20 cellular contexts compared by ENCODE assay signal in genomic region chr10:12783326-12783725, GRCh38.
DNase-seq lines count a peak whose midpoint lies in the region; ATAC-seq and TF ChIP-seq lines count a peak whose summit lies in the region.
"Had no signal": no experiment of that assay in that cellular context is flagged by ENCODE, and none has a peak within 500 bp of the region (broad histone marks: within the 10 kb centered on the region; RNA-seq: fewer than 3 reads in every experiment).

No MANE protein-coding gene starts in this region.

- WGBS in esophagus squamous epithelium, 2 donors = 53 to 78% methylated on average over 4 to 9 of the region's 10 CpGs
- 17 to 74% methylated on average over 2 to 9 of the region's 10 CpGs for WGBS in gastroesophageal sphincter (ENCODE audit: low coverage in 1 of 2), 2 donors

- DNase-seq in SJCRH30 = peak; percentile 16 to 50
- no peak for DNase-seq in esophagus squamous epithelium (lab: John Stamatoyannopoulos, UW)
- no peak for DNase-seq in nephron progenitor cell
- no peak for DNase-seq in stimulated activated naive B cell treated with anti-CD40 and anti-IgM and Interleukin-4, amounts not matched to agents 10 μg/mL and 1 μg/mL and 100 μg/mL, for 72 hours
- DNase-seq in activated T-cell treated with anti-CD3 and anti-CD28 coated beads, Interleukin-2, amount 50 U/mL, for 4 hours = no peak
- DNase-seq in hypothalamus (lab: John Stamatoyannopoulos, UW) = no peak
- DNase-seq: Caco-2; CD4-positive, alpha-beta T cell; GDM1; GM23248; HCEC 1CT; Kasumi-1; MM.1S; NCI-H1105; NCI-H2081 treated with DMSO at 0.1 percent for 48 hours; NCI-H510A treated with DMSO at 0.1 percent for 48 hours; NCI-H774 had no signal

- H3K4me1 Mint-ChIP-seq in nephron progenitor cell = peaks cover 74% of the 10 kb centered on the region
- H3K4me1 Mint-ChIP-seq in stimulated activated naive B cell treated with anti-CD40 and anti-IgM and Interleukin-4, amounts not matched to agents 10 μg/mL and 1 μg/mL and 100 μg/mL, for 72 hours = peaks cover 4 to 10% of the 10 kb centered on the region in 2 donors
- peaks cover 15% of the 10 kb centered on the region for H3K4me1 Mint-ChIP-seq in activated T-cell treated with anti-CD3 and anti-CD28 coated beads, Interleukin-2, amount 50 U/mL, for 4 hours (ENCODE audit: low read depth)

- H3K4me3 Mint-ChIP-seq in nephron progenitor cell = peak overlapping the region; percentile 47
- H3K4me3 Mint-ChIP-seq in stimulated activated naive B cell treated with anti-CD40 and anti-IgM and Interleukin-4, amounts not matched to agents 10 μg/mL and 1 μg/mL and 100 μg/mL, for 72 hours = no peak overlapping the region
- H3K4me3 Mint-ChIP-seq in activated T-cell treated with anti-CD3 and anti-CD28 coated beads, Interleukin-2, amount 50 U/mL, for 4 hours = no peak overlapping the region
- H3K4me3 Mint-ChIP-seq: CD4-positive, alpha-beta T cell had no signal

- H3K4me1 ChIP-seq in SJCRH30 = peaks cover 8% of the 10 kb centered on the region; the same call in 1 of the 2 replicates
- H3K4me1 ChIP-seq in esophagus squamous epithelium = peaks cover 0 to 45% (median 6%) of the 10 kb centered on the region in 3 donors
- H3K4me1 ChIP-seq in gastroesophageal sphincter = peaks cover 0 to 26% (median 0%) of the 10 kb centered on the region in 3 donors
- H3K4me1 ChIP-seq: Caco-2 had no signal

- H3K9me3 Mint-ChIP-seq in nephron progenitor cell = peaks cover 4% of the 10 kb centered on the region
- H3K9me3 Mint-ChIP-seq in stimulated activated naive B cell treated with anti-CD40 and anti-IgM and Interleukin-4, amounts not matched to agents 10 μg/mL and 1 μg/mL and 100 μg/mL, for 72 hours = no peaks in the 10 kb centered on the region
- H3K9me3 Mint-ChIP-seq in activated T-cell treated with anti-CD3 and anti-CD28 coated beads, Interleukin-2, amount 50 U/mL, for 4 hours = no peaks in the 10 kb centered on the region
- H3K9me3 Mint-ChIP-seq: CD4-positive, alpha-beta T cell had no signal

- H3K9me3 ChIP-seq in SJCRH30 (replicated peaks) (no peaks in the 10 kb centered on the region), esophagus squamous epithelium (no peaks in the 10 kb centered on the region), gastroesophageal sphincter (no peaks in the 10 kb centered on the region)
- H3K9me3 ChIP-seq: Caco-2 had no signal

- TF ChIP-seq CTCF in esophagus squamous epithelium (IDR thresholded peaks at IDR 0.05) (no peak), nephron progenitor cell (IDR thresholded peaks at IDR 0.05) (no peak), gastroesophageal sphincter (IDR thresholded peaks at IDR 0.05) (no peak)

- no peak overlapping the region for H3K27ac ChIP-seq in SJCRH30
- H3K27ac ChIP-seq in esophagus squamous epithelium = peak overlapping the region in 3 of 4 donors; percentile 41 to 63 (median 59)
- H3K27ac ChIP-seq in gastroesophageal sphincter = peak overlapping the region in 1 of 4 donors; percentile 54
- H3K27ac ChIP-seq: GM23248, RWPE1 had no signal

- no peaks in the 10 kb centered on the region for H3K36me3 ChIP-seq in SJCRH30
- H3K36me3 ChIP-seq in esophagus squamous epithelium = no peaks in the 10 kb centered on the region
- H3K36me3 ChIP-seq in gastroesophageal sphincter = no peaks in the 10 kb centered on the region

- ATAC-seq in stimulated activated naive B cell treated with anti-CD40 and anti-IgM and Interleukin-4, amounts not matched to agents 10 μg/mL and 1 μg/mL and 100 μg/mL, for 72 hours (replicated peaks) = no peak
- ATAC-seq in gastroesophageal sphincter (no peak), GM18867 (IDR thresholded peaks at IDR 0.05; ENCODE audit: unreplicated experiment) (no peak)
- no peak for ATAC-seq in activated T-cell treated with anti-CD3 and anti-CD28 coated beads, Interleukin-2, amount 50 U/mL, for 4 hours

- H3K4me3 ChIP-seq in SJCRH30 (no peak overlapping the region), esophagus squamous epithelium (no peak overlapping the region), gastroesophageal sphincter (no peak overlapping the region)
- H3K4me3 ChIP-seq: GM23248 had no signal

- H3K27me3 ChIP-seq in SJCRH30 (no peaks in the 10 kb centered on the region), esophagus squamous epithelium (no peaks in the 10 kb centered on the region), gastroesophageal sphincter (no peaks in the 10 kb centered on the region)

- no peak for TF ChIP-seq EP300 in gastroesophageal sphincter (IDR thresholded peaks at IDR 0.05)

- H3K36me3 Mint-ChIP-seq in nephron progenitor cell (ENCODE audit: low read depth) = peaks cover 13% of the 10 kb centered on the region
- peaks cover 24 to 49% of the 10 kb centered on the region in 2 donors for H3K36me3 Mint-ChIP-seq in stimulated activated naive B cell treated with anti-CD40 and anti-IgM and Interleukin-4, amounts not matched to agents 10 μg/mL and 1 μg/mL and 100 μg/mL, for 72 hours
- H3K36me3 Mint-ChIP-seq in activated T-cell treated with anti-CD3 and anti-CD28 coated beads, Interleukin-2, amount 50 U/mL, for 4 hours (ENCODE audit: insufficient read depth) = peaks cover 16% of the 10 kb centered on the region

- H3K27me3 Mint-ChIP-seq in nephron progenitor cell (ENCODE audit: low read depth, poor library complexity) = peaks cover 3% of the 10 kb centered on the region
- no peaks in the 10 kb centered on the region for H3K27me3 Mint-ChIP-seq in stimulated activated naive B cell treated with anti-CD40 and anti-IgM and Interleukin-4, amounts not matched to agents 10 μg/mL and 1 μg/mL and 100 μg/mL, for 72 hours
- no peaks in the 10 kb centered on the region for H3K27me3 Mint-ChIP-seq in activated T-cell treated with anti-CD3 and anti-CD28 coated beads, Interleukin-2, amount 50 U/mL, for 4 hours (ENCODE audit: low read depth)
- H3K27me3 Mint-ChIP-seq: CD4-positive, alpha-beta T cell had no signal

- H3K27ac Mint-ChIP-seq in nephron progenitor cell = peak overlapping the region; percentile 96
- H3K27ac Mint-ChIP-seq in stimulated activated naive B cell treated with anti-CD40 and anti-IgM and Interleukin-4, amounts not matched to agents 10 μg/mL and 1 μg/mL and 100 μg/mL, for 72 hours = peak overlapping the region; percentile 59
- H3K27ac Mint-ChIP-seq: CD4-positive, alpha-beta T cell had no signal

- TF ChIP-seq POLR2A in esophagus squamous epithelium (IDR thresholded peaks at IDR 0.05) (no peak), gastroesophageal sphincter (IDR thresholded peaks at IDR 0.05) (no peak)

- intact Hi-C loops in esophagus squamous epithelium (cut with DNase I) = no loop called here

Comparison
In these comparisons a context has a peak if more than half of its experiments do, and no peak if none do; other contexts are left out.
1. DNase-seq: peak in SJCRH30 (2 of 2); none in esophagus squamous epithelium (single experiment), nephron progenitor cell (single experiment), stimulated activated naive B cell treated with anti-CD40 and anti-IgM and Interleukin-4, amounts not matched to agents 10 μg/mL and 1 μg/mL and 100 μg/mL, for 72 hours (single experiment), activated T-cell treated with anti-CD3 and anti-CD28 coated beads, Interleukin-2, amount 50 U/mL, for 4 hours (single experiment) and hypothalamus (0 of 51).